ENCODE assay signal across 19 cellular contexts in the genomic region with DNA sequence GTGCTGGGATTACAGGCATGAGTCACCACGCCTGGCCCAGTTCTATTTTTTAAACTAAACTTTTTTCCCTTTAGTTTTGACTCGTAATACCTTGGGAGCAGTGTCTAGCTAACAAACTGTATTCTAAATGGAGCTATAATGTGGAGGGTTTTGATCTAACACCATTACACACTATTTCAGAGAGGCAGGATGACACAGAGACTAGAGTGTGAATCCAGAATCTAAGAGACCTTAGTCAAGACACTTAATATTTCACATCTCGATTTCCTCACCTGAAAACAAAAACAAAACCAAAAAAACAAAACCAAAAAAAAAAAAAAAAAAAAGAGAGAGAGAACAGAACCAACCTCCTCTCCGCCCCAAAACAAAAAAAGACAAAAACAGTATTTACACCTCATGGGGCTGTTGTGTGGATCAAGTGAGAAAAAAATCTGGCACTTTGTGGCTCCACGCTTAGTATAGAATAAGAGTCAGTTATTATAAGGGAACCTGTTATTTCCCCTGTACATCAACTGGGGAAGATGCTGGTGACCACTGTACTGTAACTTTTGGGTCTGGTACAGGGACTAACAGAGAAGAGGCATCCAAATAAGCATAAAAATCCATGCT. TPM values are rescaled to one million over a fixed set of nuclear protein-coding genes. Genes with fewer than 3 reads are reported as not detected.
A peak's percentile ranks its signal among the peaks of the same experiment; 100 is the strongest.
DNase-seq lines count a peak whose midpoint lies in the region; ATAC-seq, FAIRE-seq and TF ChIP-seq lines count a peak whose summit lies in the region.
"Had no signal": no experiment of that assay in that cellular context is flagged by ENCODE, and none has a peak within 500 bp of the region (broad histone marks: within the 10 kb centered on the region; RNA-seq: fewer than 3 reads in every experiment).

No MANE protein-coding gene starts in this region.

- FAIRE-seq in endometrium (lab: Jason Lieb, UNC), result peak; percentile 33
- FAIRE-seq: A204.1 had no signal

- H3K27ac Mint-ChIP-seq in activated CD4-positive, alpha-beta T cell treated with anti-CD3 and anti-CD28 coated beads, Interleukin-2, amount 10 ng/mL, durations not matched to agents 7 days and 5 days, result peak overlapping the region; percentile 27
- no peak overlapping the region for H3K27ac Mint-ChIP-seq in CD8-positive, alpha-beta T cell
- peak overlapping the region; percentile 36 for H3K27ac Mint-ChIP-seq in T-helper 1 cell treated with Interleukin-12 subunit alpha and Interleukin-12 subunit beta and Interleukin-4 antibody, amounts not matched to agents 30 μg/mL and 1 μg/mL, for 36 hours
- H3K27ac Mint-ChIP-seq: IgD-negative memory B cell had no signal

- H3K4me3 Mint-ChIP-seq in activated CD4-positive, alpha-beta T cell treated with anti-CD3 and anti-CD28 coated beads, Interleukin-2, amount 10 ng/mL, durations not matched to agents 7 days and 5 days, result no peak overlapping the region
- peak overlapping the region; percentile 8 for H3K4me3 Mint-ChIP-seq in CD8-positive, alpha-beta T cell
- H3K4me3 Mint-ChIP-seq in T-helper 1 cell treated with Interleukin-12 subunit alpha and Interleukin-12 subunit beta and Interleukin-4 antibody, amounts not matched to agents 30 μg/mL and 1 μg/mL, for 36 hours, result no peak overlapping the region
- H3K4me3 Mint-ChIP-seq: IgD-negative memory B cell had no signal

- no peaks in the 10 kb centered on the region for H3K9me3 ChIP-seq in CD8-positive, alpha-beta T cell (ENCODE audit: low read length)

- no peaks in the 10 kb centered on the region for H3K27me3 ChIP-seq in CD8-positive, alpha-beta T cell (ENCODE audit: insufficient read depth, low read length)

- no peak overlapping the region for H3K4me3 ChIP-seq in CD8-positive, alpha-beta T cell (ENCODE audit: low read depth, low read length)

- peaks cover 31% of the 10 kb centered on the region for H3K4me1 Mint-ChIP-seq in activated CD4-positive, alpha-beta T cell treated with anti-CD3 and anti-CD28 coated beads, Interleukin-2, amount 10 ng/mL, durations not matched to agents 7 days and 5 days
- H3K4me1 Mint-ChIP-seq in CD8-positive, alpha-beta T cell (ENCODE audit: low read depth), result peaks cover 43% of the 10 kb centered on the region
- H3K4me1 Mint-ChIP-seq in T-helper 1 cell treated with Interleukin-12 subunit alpha and Interleukin-12 subunit beta and Interleukin-4 antibody, amounts not matched to agents 30 μg/mL and 1 μg/mL, for 36 hours (ENCODE audit: low read depth), result peaks cover 32% of the 10 kb centered on the region

- intact Hi-C loops in CD8-positive, alpha-beta T cell (cut with DNase I, micrococcal nuclease), result no loop called here

- no peak for DNase-seq in activated CD4-positive, alpha-beta T cell treated with anti-CD3 and anti-CD28 coated beads, Interleukin-2, amount 10 ng/mL, durations not matched to agents 7 days and 5 days
- no peak for DNase-seq in activated CD4-positive, alpha-beta T cell treated with anti-CD3 and anti-CD28 coated beads for 1 hour
- no peak for DNase-seq in CD8-positive, alpha-beta T cell
- no peak for DNase-seq in GM19238 (ENCODE audit: insufficient read length, low spot score)
- no peak for DNase-seq in DMS79 (lab: John Stamatoyannopoulos, UW)
- DNase-seq in hypothalamus (lab: John Stamatoyannopoulos, UW), result no peak
- DNase-seq: C1 segment of cervical spinal cord, Calu3, DND-41, GF-D8, NCI-H146, NCI-H2081 treated with DMSO at 0.1 percent for 48 hours, NCI-H226, NCI-H526 treated with DMSO at 0.1 percent for 48 hours, RPMI8226 had no signal

- no peak for TF ChIP-seq CTCF in CD8-positive, alpha-beta T cell (IDR thresholded peaks at IDR 0.05)

- peaks cover 6% of the 10 kb centered on the region for H3K9me3 Mint-ChIP-seq in activated CD4-positive, alpha-beta T cell treated with anti-CD3 and anti-CD28 coated beads, Interleukin-2, amount 10 ng/mL, durations not matched to agents 7 days and 5 days
- H3K9me3 Mint-ChIP-seq in CD8-positive, alpha-beta T cell, result peaks cover 3% of the 10 kb centered on the region
- no peaks in the 10 kb centered on the region for H3K9me3 Mint-ChIP-seq in T-helper 1 cell treated with Interleukin-12 subunit alpha and Interleukin-12 subunit beta and Interleukin-4 antibody, amounts not matched to agents 30 μg/mL and 1 μg/mL, for 36 hours
- H3K9me3 Mint-ChIP-seq: IgD-negative memory B cell had no signal

- CTCF ChIA-PET in activated CD4-positive, alpha-beta T cell treated with anti-CD3 and anti-CD28 coated beads, Interleukin-2, amount 10 ng/mL, durations not matched to agents 7 days and 5 days (lab: Charles Lee), result interaction anchor here (0.6 kb wide), 1 partner anchor 70 kb away, joined by 3 read pairs; no protein-coding TSS in a partner anchor
- CTCF ChIA-PET in CD8-positive, alpha-beta T cell (lab: Charles Lee), result no interaction called here

- no peaks in the 10 kb centered on the region for H3K27me3 Mint-ChIP-seq in activated CD4-positive, alpha-beta T cell treated with anti-CD3 and anti-CD28 coated beads, Interleukin-2, amount 10 ng/mL, durations not matched to agents 7 days and 5 days
- no peaks in the 10 kb centered on the region for H3K27me3 Mint-ChIP-seq in CD8-positive, alpha-beta T cell (ENCODE audit: low read depth)
- H3K27me3 Mint-ChIP-seq in T-helper 1 cell treated with Interleukin-12 subunit alpha and Interleukin-12 subunit beta and Interleukin-4 antibody, amounts not matched to agents 30 μg/mL and 1 μg/mL, for 36 hours (ENCODE audit: low read depth), result no peaks in the 10 kb centered on the region
- H3K27me3 Mint-ChIP-seq: IgD-negative memory B cell had no signal

- H3K36me3 Mint-ChIP-seq in activated CD4-positive, alpha-beta T cell treated with anti-CD3 and anti-CD28 coated beads, Interleukin-2, amount 10 ng/mL, durations not matched to agents 7 days and 5 days (ENCODE audit: low read depth), result peaks cover 60% of the 10 kb centered on the region
- H3K36me3 Mint-ChIP-seq in CD8-positive, alpha-beta T cell, result peaks cover 45% of the 10 kb centered on the region
- peaks cover 43% of the 10 kb centered on the region for H3K36me3 Mint-ChIP-seq in T-helper 1 cell treated with Interleukin-12 subunit alpha and Interleukin-12 subunit beta and Interleukin-4 antibody, amounts not matched to agents 30 μg/mL and 1 μg/mL, for 36 hours (ENCODE audit: low read depth)

- peak; percentile 70 for ATAC-seq in CD8-positive, alpha-beta T cell

- H3K4me1 ChIP-seq in CD8-positive, alpha-beta T cell (ENCODE audit: insufficient read depth, low read length), result no peaks in the 10 kb centered on the region

- POLR2A ChIA-PET in activated CD4-positive, alpha-beta T cell treated with anti-CD3 and anti-CD28 coated beads, Interleukin-2, amount 10 ng/mL, durations not matched to agents 7 days and 5 days (lab: Charles Lee), result no interaction called here
- POLR2A ChIA-PET in CD8-positive, alpha-beta T cell (lab: Charles Lee), result interaction anchor here (0.6 to 0.7 kb wide), 2 partner anchors 285 to 376 kb away, joined by 3 to 5 read pairs; no protein-coding TSS in a partner anchor

- H3K27ac ChIP-seq in CD8-positive, alpha-beta T cell (ENCODE audit: low read depth, low read length), result no peak overlapping the region

- no peaks in the 10 kb centered on the region for H3K36me3 ChIP-seq in CD8-positive, alpha-beta T cell (ENCODE audit: insufficient read depth, low read length)

RNA-seq across cellular contexts. Expression of a gene that starts 31.3 kb away (rescaled TPM):
- total RNA-seq in activated CD4-positive, alpha-beta T cell treated with anti-CD3 and anti-CD28 coated beads, Interleukin-2, amount 10 ng/mL, durations not matched to agents 7 days and 5 days, result 10 to 100 TPM; 90.8 to 90.9 TPM
- total RNA-seq in CD8-positive, alpha-beta T cell, result 10 to 100 TPM; 33.4 to 35.8 TPM
